Comparison of ENCODE assay signal across 16 cellular contexts in the genomic region with DNA sequence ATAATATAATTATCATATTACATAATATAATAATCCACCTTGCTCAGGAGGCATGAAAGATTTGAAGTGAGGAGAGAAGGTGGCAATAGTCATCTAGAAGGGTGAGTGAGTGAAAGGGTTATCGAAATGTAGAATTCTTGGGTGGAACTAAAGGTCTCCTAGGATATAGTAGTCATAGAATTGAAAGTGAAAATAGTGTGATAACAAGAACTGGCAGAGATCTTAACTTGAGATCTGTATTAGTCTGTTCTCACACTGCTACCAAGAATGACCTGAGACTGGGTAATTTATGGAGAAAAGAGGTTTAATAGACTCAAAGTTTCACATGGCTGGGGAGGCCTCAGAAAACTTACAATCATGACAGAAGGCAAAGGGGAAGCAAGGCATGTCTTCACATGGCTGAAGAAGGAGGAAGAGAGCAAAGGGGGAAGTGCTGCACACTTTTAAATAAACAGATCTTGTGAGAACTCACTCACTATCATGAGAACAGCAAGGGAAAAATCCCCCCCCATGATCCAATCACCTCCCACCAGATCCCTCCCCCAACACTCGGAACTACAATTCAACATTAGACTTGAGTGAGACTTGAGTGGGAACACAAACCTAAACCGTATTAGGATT.
A peak's percentile ranks its signal among the peaks of the same experiment; 100 is the strongest.
DNase-seq lines count a peak whose midpoint lies in the region; ATAC-seq and TF ChIP-seq lines count a peak whose summit lies in the region.
"Had no signal": no experiment of that assay in that cellular context is flagged by ENCODE, and none has a peak within 500 bp of the region (broad histone marks: within the 10 kb centered on the region; RNA-seq: fewer than 3 reads in every experiment).

No MANE protein-coding gene starts in this region.

- no peak overlapping the region for H3K27ac ChIP-seq in DND-41 (ENCODE audit: low read length)
- H3K27ac ChIP-seq: colonic mucosa, tibial nerve had no signal

- ATAC-seq in DND-41 (ENCODE audit: insufficient read depth, low read depth), result peak; percentile 69
- peak; percentile 52 for ATAC-seq in GM19467 (IDR thresholded peaks at IDR 0.05; ENCODE audit: unreplicated experiment)
- ATAC-seq in HG02981 (IDR thresholded peaks at IDR 0.05; ENCODE audit: unreplicated experiment), result peak; percentile 61
- ATAC-seq: activated CD8-positive, alpha-beta T cell treated with anti-CD3 and anti-CD28 coated beads for 36 hours; right cardiac atrium had no signal

- H3K9me3 ChIP-seq in DND-41 (ENCODE audit: insufficient read depth, low read length, severe bottlenecking), result no peaks in the 10 kb centered on the region
- H3K9me3 ChIP-seq: colonic mucosa, tibial nerve had no signal

- no peak overlapping the region for H2AFZ ChIP-seq in DND-41 (ENCODE audit: low read depth, low read length)

- no peak overlapping the region for H3K9ac ChIP-seq in DND-41 (ENCODE audit: low read depth, low read length)

- DNase-seq in DND-41 (no peak), MV-4-11 (lab: John Stamatoyannopoulos, UW) (peak; percentile 75), hippocampal formation (lab: John Stamatoyannopoulos, UW) (no peak), NCI-H1092 (lab: John Stamatoyannopoulos, UW) (no peak)
- no peak for DNase-seq in effector CD4-positive, alpha-beta T cell
- no peak for DNase-seq in stimulated activated naive CD4-positive, alpha-beta T cell (lab: John Stamatoyannopoulos, UW)
- DNase-seq: activated CD8-positive, alpha-beta T cell treated with anti-CD3 and anti-CD28 coated beads for 36 hours; activated naive CD8-positive, alpha-beta T cell treated with anti-CD3 and anti-CD28 coated beads, Interleukin-2, amount 10 ng/mL, durations not matched to agents 7 days and 5 days; colonic mucosa; NCI-H1417 treated with DMSO at 0.1 percent for 48 hours; NCI-H774; right cardiac atrium; SW 1271 had no signal

- no peak overlapping the region for H3K4me2 ChIP-seq in DND-41 (ENCODE audit: insufficient read depth, low read length)

- H3K4me3 ChIP-seq in DND-41 (ENCODE audit: low read depth in 1 of 2, low read length in 2 of 2), result no peak overlapping the region
- H3K4me3 ChIP-seq: colonic mucosa, tibial nerve had no signal

- TF ChIP-seq CTCF in DND-41 (IDR thresholded peaks at IDR 0.05; ENCODE audit: borderline replicate concordance, extremely low read depth, low read length, poor library complexity, severe bottlenecking), result no peak

- H3K79me2 ChIP-seq in DND-41 (ENCODE audit: insufficient read depth, low read length), result no peaks in the 10 kb centered on the region

- H3K27me3 ChIP-seq in DND-41 (ENCODE audit: insufficient read depth, low read length, poor library complexity), result no peaks in the 10 kb centered on the region
- H3K27me3 ChIP-seq: colonic mucosa, tibial nerve had no signal

- no peaks in the 10 kb centered on the region for H4K20me1 ChIP-seq in DND-41 (ENCODE audit: insufficient read depth, low read length)

- no peaks in the 10 kb centered on the region for H3K4me1 ChIP-seq in DND-41 (ENCODE audit: insufficient read depth, low read length)
- H3K4me1 ChIP-seq: colonic mucosa had no signal

- H3K36me3 ChIP-seq in DND-41 (ENCODE audit: insufficient read depth, low read length), result no peaks in the 10 kb centered on the region
- H3K36me3 ChIP-seq: colonic mucosa, tibial nerve had no signal
